25 cellular contexts compared by ENCODE assay signal in the genomic region with DNA sequence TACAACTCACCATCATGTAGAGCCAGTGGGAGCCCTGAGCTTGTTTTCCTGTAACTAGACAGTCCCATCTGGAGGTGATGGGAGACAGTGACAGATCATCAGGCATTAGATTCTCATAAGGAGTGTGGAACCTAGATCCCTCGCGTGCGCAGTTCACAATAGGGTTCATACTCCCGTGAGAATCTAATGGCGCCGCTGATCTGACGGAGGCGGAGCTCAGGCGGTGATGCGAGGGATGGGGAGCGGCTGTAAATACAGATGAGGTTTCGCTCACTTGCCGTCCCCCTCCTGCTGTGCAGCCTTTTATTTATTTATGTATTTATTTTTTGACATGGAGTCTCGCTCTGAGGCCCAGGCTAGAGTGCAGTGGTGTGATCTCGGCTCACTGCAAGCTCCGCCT.
"Had no signal": no experiment of that assay in that cellular context is flagged by ENCODE, and none has a peak within 500 bp of the region (broad histone marks: within the 10 kb centered on the region; RNA-seq: fewer than 3 reads in every experiment).

No MANE protein-coding gene starts in this region.

- H3K4me1 ChIP-seq: foreskin keratinocyte had no signal

- H3K36me3 ChIP-seq: colonic mucosa, esophagus muscularis mucosa, esophagus squamous epithelium, gastrocnemius medialis, gastroesophageal sphincter, heart left ventricle, heart right ventricle had no signal

- H3K27ac ChIP-seq: colonic mucosa, coronary artery, dorsolateral prefrontal cortex, epithelial cell of prostate, esophagus muscularis mucosa, esophagus squamous epithelium, foreskin keratinocyte, gastrocnemius medialis, gastroesophageal sphincter, heart left ventricle, heart right ventricle had no signal

- H3K27me3 Mint-ChIP-seq: dendritic cell treated with granulocyte-macrophage colony-stimulating factor and Interleukin-4, amounts not matched to agents 40 ng/mL and 50 ng/mL, for 4 days; effector memory CD8-positive, alpha-beta T cell had no signal

- H3K27ac Mint-ChIP-seq: dendritic cell treated with granulocyte-macrophage colony-stimulating factor and Interleukin-4, amounts not matched to agents 40 ng/mL and 50 ng/mL, for 4 days; endodermal cell had no signal

- DNase-seq: cortex of kidney; dermis blood vessel endothelial cell; dorsolateral prefrontal cortex; effector CD4-positive, alpha-beta T cell; effector CD8-positive, alpha-beta T cell; effector memory CD4-positive, alpha-beta T cell; effector memory CD8-positive, alpha-beta T cell; endodermal cell; erythroblast; esophagus squamous epithelium; foreskin fibroblast; foreskin keratinocyte; foreskin melanocyte; gastrocnemius medialis; glutamatergic neuron; head of caudate nucleus; heart left ventricle; heart right ventricle had no signal

- H3K4me3 Mint-ChIP-seq: dendritic cell treated with granulocyte-macrophage colony-stimulating factor and Interleukin-4, amounts not matched to agents 40 ng/mL and 50 ng/mL, for 4 days; effector memory CD8-positive, alpha-beta T cell; endodermal cell had no signal

- ATAC-seq: effector memory CD8-positive, alpha-beta T cell; esophagus mucosa; foreskin keratinocyte; gastrocnemius medialis; gastroesophageal sphincter; heart left ventricle; heart right ventricle had no signal

- H3K27me3 ChIP-seq: colonic mucosa, dorsolateral prefrontal cortex, esophagus muscularis mucosa, esophagus squamous epithelium, foreskin keratinocyte, gastrocnemius medialis, gastroesophageal sphincter, heart left ventricle, heart right ventricle had no signal

- H3K9me3 ChIP-seq: colonic mucosa, esophagus muscularis mucosa, esophagus squamous epithelium, gastrocnemius medialis, gastroesophageal sphincter, heart left ventricle, heart right ventricle had no signal

- H3K9me3 Mint-ChIP-seq: dendritic cell treated with granulocyte-macrophage colony-stimulating factor and Interleukin-4, amounts not matched to agents 40 ng/mL and 50 ng/mL, for 4 days; effector memory CD8-positive, alpha-beta T cell had no signal

- H3K4me3 ChIP-seq: colonic mucosa, coronary artery, dorsolateral prefrontal cortex, esophagus muscularis mucosa, esophagus squamous epithelium, gastrocnemius medialis, gastroesophageal sphincter, heart left ventricle, heart right ventricle had no signal
